In genomic region chr5:156432830-156433105, GRCh38 we compare ENCODE assay signal across 25 cellular contexts.
"Had no signal": no experiment of that assay in that cellular context is flagged by ENCODE, and none has a peak within 500 bp of the region (broad histone marks: within the 10 kb centered on the region; RNA-seq: fewer than 3 reads in every experiment).

No MANE protein-coding gene starts in this region.

- H3K36me3 ChIP-seq: brain microvascular endothelial cell, gastrocnemius medialis, heart left ventricle, WERI-Rb-1 had no signal

- DNase-seq: activated B cell treated with CpG ODN at 0.5 μM for 24 hours; activated CD4-positive, alpha-beta memory T cell treated with anti-CD3 and anti-CD28 coated beads for 36 hours; activated CD4-positive, alpha-beta T cell treated with anti-CD3 and anti-CD28 coated beads, Interleukin-2, amount 10 ng/mL, durations not matched to agents 24 days and 14 days; activated CD8-positive, alpha-beta memory T cell treated with anti-CD3 and anti-CD28 coated beads, Interleukin-2, amount 10 ng/mL, durations not matched to agents 7 days and 5 days; activated CD8-positive, alpha-beta memory T cell treated with anti-CD3 and anti-CD28 coated beads, Interleukin-2, amount 50 U/mL, for 4 hours; activated CD8-positive, alpha-beta T cell treated with anti-CD3 and anti-CD28 coated beads, Interleukin-2, amount 10 ng/mL, durations not matched to agents 7 days and 5 days; activated effector memory CD4-positive, alpha-beta T cell treated with anti-CD3 and anti-CD28 coated beads, Interleukin-2, amount 50 U/mL, for 16 hours; activated naive CD4-positive, alpha-beta T cell treated with anti-CD3 and anti-CD28 coated beads for 36 hours; activated naive CD8-positive, alpha-beta T cell treated with anti-CD3 and anti-CD28 coated beads, Interleukin-2, amount 10 ng/mL, durations not matched to agents 7 days and 5 days; activated T-cell treated with anti-CD3 and anti-CD28 coated beads, Interleukin-2, amount 50 U/mL, for 1 hour; activated T-cell treated with anti-CD3 and anti-CD28 coated beads, Interleukin-2, amount 50 U/mL, for 48 hours; brain microvascular endothelial cell; dorsolateral prefrontal cortex; effector memory CD4-positive, alpha-beta T cell; foreskin fibroblast; gastrocnemius medialis; glutamatergic neuron; T-helper 1 cell; T-helper 17 cell; T1000; WERI-Rb-1 had no signal

- ATAC-seq: activated CD4-positive, CD25-positive, alpha-beta regulatory T cell treated with anti-CD3 and anti-CD28 coated beads, Interleukin-2, amount 50 U/mL, for 24 hours; activated CD8-positive, alpha-beta memory T cell treated with anti-CD3 and anti-CD28 coated beads, Interleukin-2, amount 10 ng/mL, durations not matched to agents 7 days and 5 days; activated CD8-positive, alpha-beta T cell treated with anti-CD3 and anti-CD28 coated beads, Interleukin-2, amount 10 ng/mL, durations not matched to agents 7 days and 5 days; esophagus mucosa; T-helper 17 cell had no signal

- H3K9me3 ChIP-seq: gastrocnemius medialis had no signal

- H3K27ac ChIP-seq: brain microvascular endothelial cell, coronary artery, dorsolateral prefrontal cortex, gastrocnemius medialis, heart left ventricle, WERI-Rb-1 had no signal

- H3K4me3 ChIP-seq: coronary artery, dorsolateral prefrontal cortex, gastrocnemius medialis, heart left ventricle had no signal

- H3K27me3 ChIP-seq: brain microvascular endothelial cell, dorsolateral prefrontal cortex, gastrocnemius medialis, heart left ventricle had no signal
